8 cellular contexts compared by ENCODE assay signal in the genomic region with DNA sequence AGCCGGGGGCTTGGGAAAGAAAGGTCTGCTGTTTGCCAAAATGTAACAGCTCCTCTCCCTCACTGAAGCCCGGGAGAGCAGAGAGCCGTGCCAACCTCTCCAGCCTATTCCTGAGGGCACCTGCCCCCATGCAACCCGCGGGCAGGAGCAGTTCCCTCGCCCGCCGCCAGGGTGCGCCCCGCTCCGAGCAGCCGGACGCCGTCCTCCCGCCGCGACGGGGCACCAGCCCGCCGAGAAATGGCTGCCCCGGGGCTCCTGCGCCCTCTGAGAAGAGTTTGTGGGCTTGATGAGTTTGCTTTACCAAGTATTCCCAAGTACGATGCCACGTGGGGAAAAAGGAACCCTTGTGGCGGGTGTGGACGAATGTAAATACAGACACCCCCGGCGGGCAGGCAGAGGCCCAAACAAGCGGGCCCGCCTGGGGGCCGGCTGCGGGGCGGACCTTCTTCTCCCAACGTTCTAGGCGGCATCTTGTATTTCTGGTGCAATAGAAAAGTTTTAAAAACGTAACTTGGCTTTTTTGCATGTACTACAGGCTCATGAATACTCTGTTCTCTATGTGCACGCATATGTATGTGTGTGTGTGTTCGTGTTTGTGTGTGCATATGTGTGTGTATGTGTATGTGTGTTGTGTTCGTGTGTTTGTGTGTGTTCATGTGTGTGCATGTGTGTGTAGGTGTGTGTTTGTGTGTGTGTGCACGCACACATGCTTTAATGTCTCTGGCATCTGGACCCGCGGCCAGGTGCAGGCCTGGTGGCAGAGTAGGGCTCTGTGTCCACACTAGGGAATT.
DNase-seq lines count a peak whose midpoint lies in the region; ATAC-seq and TF ChIP-seq lines count a peak whose summit lies in the region.

No MANE protein-coding gene starts in this region.

- CTCF ChIA-PET in HEK293 (lab: Yijun Ruan, JAX), result interaction anchor here (0.5 to 8.5 kb wide), 23 partner anchors 13 to 518 kb away, joined by 3 to 78 read pairs (median 3); partner anchors contain the start of gene CHSY1

- H3K9me3 ChIP-seq in HEK293 (ENCODE audit: control insufficient read depth, insufficient read depth, low read depth, low read length), result no peaks in the 10 kb centered on the region

- H3K4me1 Mint-ChIP-seq in activated CD4-positive, alpha-beta T cell treated with anti-CD3 and anti-CD28 coated beads, Interleukin-2, amount 10 ng/mL, durations not matched to agents 24 days and 14 days, result peaks cover 9% of the 10 kb centered on the region

- DNase-seq in GM06990 (ENCODE audit: extremely low read depth, insufficient read length) (peak; percentile 74), NCI-H187 treated with DMSO at 0.1 percent for 48 hours (lab: John Stamatoyannopoulos, UW) (peak; percentile 13), coronary artery (ENCODE audit: low spot score) (no peak), lung microvascular endothelial cell (ENCODE audit: low read depth in 2 of 2) (peak; percentile 59 to 75)
- peak; percentile 95 for DNase-seq in activated CD4-positive, alpha-beta T cell treated with anti-CD3 and anti-CD28 coated beads, Interleukin-2, amount 10 ng/mL, durations not matched to agents 24 days and 14 days
- peak; percentile 62 for DNase-seq in stimulated activated CD8-positive, alpha-beta memory T cell treated with anti-CD3 and anti-CD28 coated beads, Interleukin-15, amount 100 ng/mL, for 1 hour (ENCODE audit: low read depth)

- no peaks in the 10 kb centered on the region for H3K36me3 Mint-ChIP-seq in activated CD4-positive, alpha-beta T cell treated with anti-CD3 and anti-CD28 coated beads, Interleukin-2, amount 10 ng/mL, durations not matched to agents 24 days and 14 days (ENCODE audit: low read depth)

- no peak overlapping the region for H3K27ac Mint-ChIP-seq in activated CD4-positive, alpha-beta T cell treated with anti-CD3 and anti-CD28 coated beads, Interleukin-2, amount 10 ng/mL, durations not matched to agents 24 days and 14 days

- H3K36me3 ChIP-seq in GM06990 (ENCODE audit: control insufficient read depth, insufficient read depth, low read length) (no peaks in the 10 kb centered on the region), HEK293 (ENCODE audit: control insufficient read depth in 2 of 2, insufficient read depth in 1 of 2, low read length in 2 of 2) (no peaks in the 10 kb centered on the region)

- no peak for ATAC-seq in HG03196 (IDR thresholded peaks at IDR 0.05; ENCODE audit: unreplicated experiment)

- no peaks in the 10 kb centered on the region for H3K4me1 ChIP-seq in HEK293 (ENCODE audit: control insufficient read depth, insufficient read depth, low read length)

- H3K27me3 Mint-ChIP-seq in activated CD4-positive, alpha-beta T cell treated with anti-CD3 and anti-CD28 coated beads, Interleukin-2, amount 10 ng/mL, durations not matched to agents 24 days and 14 days, result peaks cover under 1% of the 10 kb centered on the region

- no peak overlapping the region for H3K4me3 Mint-ChIP-seq in activated CD4-positive, alpha-beta T cell treated with anti-CD3 and anti-CD28 coated beads, Interleukin-2, amount 10 ng/mL, durations not matched to agents 24 days and 14 days

- intact Hi-C loops in activated CD4-positive, alpha-beta T cell treated with anti-CD3 and anti-CD28 coated beads, Interleukin-2, amount 10 ng/mL, durations not matched to agents 24 days and 14 days (cut with micrococcal nuclease), result loop anchor here (1.0 to 5.0 kb wide), 3 partner anchors 38 to 169 kb away; no protein-coding TSS in a partner anchor

- peaks cover 3% of the 10 kb centered on the region for H3K9me3 Mint-ChIP-seq in activated CD4-positive, alpha-beta T cell treated with anti-CD3 and anti-CD28 coated beads, Interleukin-2, amount 10 ng/mL, durations not matched to agents 24 days and 14 days

- H3K27me3 ChIP-seq in GM06990 (replicated peaks; ENCODE audit: control insufficient read depth, insufficient read depth, low read length), result no peaks in the 10 kb centered on the region; the same call in 1 of the 2 replicates

- H3K4me3 ChIP-seq in GM06990 (replicated peaks; ENCODE audit: low read depth, low read length) (no peak overlapping the region), HEK293 (ENCODE audit: low read depth, low read length) (no peak overlapping the region), coronary artery (peak overlapping the region; percentile 57)

- H3K27ac ChIP-seq in HEK293 (ENCODE audit: extremely low read depth, low read depth, low read length), result no peak overlapping the region
- peak overlapping the region in 1 of 2 donors; percentile 35 for H3K27ac ChIP-seq in coronary artery

- TF ChIP-seq CTCF in GM06990 (IDR thresholded peaks at IDR 0.05; ENCODE audit: insufficient read depth, low read length, poor library complexity, severe bottlenecking) (peak; percentile 80), HEK293 (tag by site-specific recombination; IDR thresholded peaks at IDR 0.05) (peak; percentile 81), coronary artery (IDR thresholded peaks at IDR 0.05) (peak; percentile 100)

- POLR2A ChIA-PET in HEK293 (lab: Yijun Ruan, JAX), result no interaction called here

TF ChIP-seq in HEK293, 187 proteins besides CTCF, POLR2A, EP300 and RAD21 (continues in another document):
- TF ChIP-seq ZNF621 (tag by site-specific recombination; IDR thresholded peaks at IDR 0.05), result no peak
- no peak for TF ChIP-seq ZNF843 (tag by site-specific recombination; IDR thresholded peaks at IDR 0.05)
- TF ChIP-seq GLI4 (tag by site-specific recombination; IDR thresholded peaks at IDR 0.05), result no peak
- no peak for TF ChIP-seq MYNN (tag by site-specific recombination; IDR thresholded peaks at IDR 0.05; ENCODE audit: borderline replicate concordance)
- TF ChIP-seq SP7 (tag by site-specific recombination; IDR thresholded peaks at IDR 0.05), result peak; percentile 31; the same call in 1 of the 2 replicates
- TF ChIP-seq ZNF169 (tag by site-specific recombination; IDR thresholded peaks at IDR 0.05), result no peak
- no peak for TF ChIP-seq ZNF501 (tag by site-specific recombination; IDR thresholded peaks at IDR 0.05)
- TF ChIP-seq ZNF112 (tag by site-specific recombination; IDR thresholded peaks at IDR 0.05), result no peak
- TF ChIP-seq ZNF324 (tag by site-specific recombination; IDR thresholded peaks at IDR 0.05), result no peak
- TF ChIP-seq ZNF239 (tag by site-specific recombination; IDR thresholded peaks at IDR 0.05), result no peak
- TF ChIP-seq GLI2 (tag by site-specific recombination; IDR thresholded peaks at IDR 0.05; ENCODE audit: borderline replicate concordance, low read depth), result no peak
- TF ChIP-seq ZNF280C (tag by site-specific recombination; IDR thresholded peaks at IDR 0.05), result no peak
- no peak for TF ChIP-seq ZNF184 (tag by site-specific recombination; IDR thresholded peaks at IDR 0.05)
- TF ChIP-seq ZSCAN18 (tag by site-specific recombination; IDR thresholded peaks at IDR 0.05), result no peak
- 0 out of 2 replicates have a peak, but pooled peaks have one; percentile 58 for TF ChIP-seq PBX3 (CRISPR knock-in tag; IDR thresholded peaks at IDR 0.05)
- TF ChIP-seq YY2 (tag by site-specific recombination; IDR thresholded peaks at IDR 0.05), result no peak
- TF ChIP-seq ZNF2 (tag by site-specific recombination; IDR thresholded peaks at IDR 0.05), result no peak
- TF ChIP-seq ZNF558 (tag by site-specific recombination; IDR thresholded peaks at IDR 0.05), result no peak
- TF ChIP-seq ZNF174 (tag by site-specific recombination; IDR thresholded peaks at IDR 0.05), result no peak
- TF ChIP-seq ZNF76 (tag by site-specific recombination; IDR thresholded peaks at IDR 0.05; ENCODE audit: borderline replicate concordance, low read depth), result no peak
